6 cellular contexts compared by ENCODE assay signal in genomic region chr9:21334603-21334968, GRCh38. TPM values are rescaled to one million over a fixed set of nuclear protein-coding genes. Genes with fewer than 3 reads are reported as not detected.
DNase-seq lines count a peak whose midpoint lies in the region; TF ChIP-seq lines count a peak whose summit lies in the region.

No MANE protein-coding gene starts in this region.

- intact Hi-C loops in lower leg skin (cut with DNase I; ENCODE audit: low total_unique reads) = no loop called here

- no peak for TF ChIP-seq POLR2A in lower leg skin (IDR thresholded peaks at IDR 0.05)

- H3K79me2 ChIP-seq in ACC112 (ENCODE audit: control insufficient read depth, insufficient read depth, low read length, unreplicated experiment) = peaks cover 54% of the 10 kb centered on the region

- peak overlapping the region; percentile 85 for H3K4me3 Mint-ChIP-seq in activated CD4-positive, alpha-beta memory T cell treated with anti-CD3 and anti-CD28 coated beads, Interleukin-2, amount 10 ng/mL, durations not matched to agents 7 days and 5 days

- H3K4me3 ChIP-seq in ACC112 (ENCODE audit: low read depth, low read length) (peak overlapping the region; percentile 84), H7 (ENCODE audit: insufficient read depth, low read depth, low read length) (peak overlapping the region; percentile 66), lower leg skin (ENCODE audit: low read depth, poor library complexity, severe bottlenecking) (peak overlapping the region; percentile 42)

- TF ChIP-seq CTCF in lower leg skin (IDR thresholded peaks at IDR 0.05) = no peak

- no peaks in the 10 kb centered on the region for H3K9me3 Mint-ChIP-seq in activated CD4-positive, alpha-beta memory T cell treated with anti-CD3 and anti-CD28 coated beads, Interleukin-2, amount 10 ng/mL, durations not matched to agents 7 days and 5 days

- peaks cover 34% of the 10 kb centered on the region for H3K36me3 Mint-ChIP-seq in activated CD4-positive, alpha-beta memory T cell treated with anti-CD3 and anti-CD28 coated beads, Interleukin-2, amount 10 ng/mL, durations not matched to agents 7 days and 5 days (ENCODE audit: low read depth)

- peak overlapping the region; percentile 99 for H2AFZ ChIP-seq in ACC112 (ENCODE audit: low read length, unreplicated experiment)

- DNase-seq in H7 (no peak), lower leg skin (ENCODE audit: low spot score in 2 of 2) (no peak), NCI-H526 treated with DMSO at 0.1 percent for 48 hours (lab: John Stamatoyannopoulos, UW) (no peak), COLO829 (ENCODE audit: low spot score) (no peak)
- DNase-seq in activated CD4-positive, alpha-beta memory T cell treated with anti-CD3 and anti-CD28 coated beads, Interleukin-2, amount 10 ng/mL, durations not matched to agents 7 days and 5 days = no peak

- H3K27ac Mint-ChIP-seq in activated CD4-positive, alpha-beta memory T cell treated with anti-CD3 and anti-CD28 coated beads, Interleukin-2, amount 10 ng/mL, durations not matched to agents 7 days and 5 days = peak overlapping the region; percentile 85

- peak overlapping the region; percentile 77 for H3K27ac ChIP-seq in ACC112 (ENCODE audit: low read depth, low read length)

- H3K4me1 ChIP-seq in ACC112 (ENCODE audit: control insufficient read depth, insufficient read depth, low read length, unreplicated experiment) = peaks cover 29% of the 10 kb centered on the region

- 0 to 1% methylated on average over 10 of the region's 10 CpGs for WGBS in lower leg skin, 2 donors

- H3K27me3 ChIP-seq in ACC112 (ENCODE audit: insufficient read depth, low read length) = no peaks in the 10 kb centered on the region
- no peaks in the 10 kb centered on the region for H3K27me3 ChIP-seq in H7 (ENCODE audit: control insufficient read depth, insufficient read depth, low read length)

- POLR2A ChIA-PET in activated CD4-positive, alpha-beta memory T cell treated with anti-CD3 and anti-CD28 coated beads, Interleukin-2, amount 10 ng/mL, durations not matched to agents 7 days and 5 days (lab: Charles Lee) = interaction anchor here (0.6 to 2.4 kb wide), 11 partner anchors 9 to 303 kb away, joined by 3 to 14 read pairs (median 4); partner anchors contain the start of genes HACD4 and IFNA8

- peaks cover 11% of the 10 kb centered on the region for H3K27me3 Mint-ChIP-seq in activated CD4-positive, alpha-beta memory T cell treated with anti-CD3 and anti-CD28 coated beads, Interleukin-2, amount 10 ng/mL, durations not matched to agents 7 days and 5 days

- peaks cover 49% of the 10 kb centered on the region for H3K4me1 Mint-ChIP-seq in activated CD4-positive, alpha-beta memory T cell treated with anti-CD3 and anti-CD28 coated beads, Interleukin-2, amount 10 ng/mL, durations not matched to agents 7 days and 5 days

- CTCF ChIA-PET in activated CD4-positive, alpha-beta memory T cell treated with anti-CD3 and anti-CD28 coated beads, Interleukin-2, amount 10 ng/mL, durations not matched to agents 7 days and 5 days (lab: Charles Lee) = interaction anchor here (0.6 to 4.0 kb wide), 13 partner anchors 8 to 674 kb away, joined by 3 to 39 read pairs (median 3); partner anchors contain the start of gene CDKN2B

- H3K36me3 ChIP-seq in ACC112 (ENCODE audit: insufficient read depth, low read length) (peaks cover 19% of the 10 kb centered on the region), H7 (replicated peaks; ENCODE audit: control insufficient read depth, insufficient read depth, low read length) (no peaks in the 10 kb centered on the region)

RNA-seq across cellular contexts. Expression of gene KLHL9, which starts 0.6 kb away (rescaled TPM):
- 12.1 and 12.2 TPM in 2 replicates for total RNA-seq in H7 (2014; rRNA removed; shearing (Covaris generic))
- 10 to 100 TPM; 17.0 to 18.0 TPM for total RNA-seq in activated CD4-positive, alpha-beta memory T cell treated with anti-CD3 and anti-CD28 coated beads, Interleukin-2, amount 10 ng/mL, durations not matched to agents 7 days and 5 days
- 10 to 100 TPM; 12.0 to 17.8 (median 15.3) TPM for total RNA-seq in lower leg skin

RNA-seq across cellular contexts. Expression of gene IFNA6, which starts 16.1 kb away (rescaled TPM):
- not detected in 2 replicates for total RNA-seq in H7 (2014; rRNA removed; shearing (Covaris generic))
- total RNA-seq in activated CD4-positive, alpha-beta memory T cell treated with anti-CD3 and anti-CD28 coated beads, Interleukin-2, amount 10 ng/mL, durations not matched to agents 7 days and 5 days = not detected
- total RNA-seq in lower leg skin = not detected

RNA-seq across cellular contexts. Expression of gene IFNA5, which starts 29.5 kb away (rescaled TPM):
- total RNA-seq in H7 (2014; rRNA removed; shearing (Covaris generic)) = not detected in 2 replicates
- not detected for total RNA-seq in activated CD4-positive, alpha-beta memory T cell treated with anti-CD3 and anti-CD28 coated beads, Interleukin-2, amount 10 ng/mL, durations not matched to agents 7 days and 5 days
- not detected for total RNA-seq in lower leg skin

RNA-seq across cellular contexts. Expression of gene IFNA13, which starts 33.3 kb away (rescaled TPM):
- not detected in 2 replicates for total RNA-seq in H7 (2014; rRNA removed; shearing (Covaris generic))
- not detected for total RNA-seq in activated CD4-positive, alpha-beta memory T cell treated with anti-CD3 and anti-CD28 coated beads, Interleukin-2, amount 10 ng/mL, durations not matched to agents 7 days and 5 days
- not detected for total RNA-seq in lower leg skin

RNA-seq across cellular contexts. Expression of gene IFNA2, which starts 50.6 kb away (rescaled TPM):
- total RNA-seq in H7 (2014; rRNA removed; shearing (Covaris generic)) = not detected in 2 replicates
- not detected for total RNA-seq in activated CD4-positive, alpha-beta memory T cell treated with anti-CD3 and anti-CD28 coated beads, Interleukin-2, amount 10 ng/mL, durations not matched to agents 7 days and 5 days
- total RNA-seq in lower leg skin = not detected
